Comparison of ENCODE assay signal across 2 cellular contexts in genomic region chr13:111126509-111126908, GRCh38.
TF ChIP-seq lines count a peak whose summit lies in the region.

No MANE protein-coding gene starts in this region.

TF ChIP-seq in HepG2, 621 proteins besides CTCF, POLR2A, EP300 and RAD21:
- TF ChIP-seq MAFF (IDR thresholded peaks at IDR 0.05; ENCODE audit: low read depth, low read length) = peak; percentile 80
- TF ChIP-seq MTA1 (CRISPR knock-in tag; IDR thresholded peaks at IDR 0.05; ENCODE audit: borderline replicate concordance) = no peak
- peak; percentile 69 to 83 for TF ChIP-seq MAFK (conservative IDR thresholded peaks at IDR 0.05 in 1 of 2, IDR thresholded peaks at IDR 0.05 in 1 of 2; ENCODE audit: low read length in 2 of 2)
- TF ChIP-seq RFX3 (CRISPR knock-in tag; IDR thresholded peaks at IDR 0.05) = no peak
- no peak for TF ChIP-seq ZNF274 (CRISPR knock-in tag; IDR thresholded peaks at IDR 0.05)

TF ChIP-seq in IMR-90, 13 proteins besides CTCF, POLR2A, EP300 and RAD21:
- TF ChIP-seq RFX5 (IDR thresholded peaks at IDR 0.05; ENCODE audit: low read depth, low read length) (no peak), MAFK (IDR thresholded peaks at IDR 0.05; ENCODE audit: low read depth, low read length) (peak; percentile 80), CEBPB (IDR thresholded peaks at IDR 0.05; ENCODE audit: low read depth, low read length) (no peak), ELK1 (IDR thresholded peaks at IDR 0.05; ENCODE audit: borderline replicate concordance, low read depth, low read length) (no peak), FOS (IDR thresholded peaks at IDR 0.05; ENCODE audit: low read depth, low read length) (no peak), CHD1 (IDR thresholded peaks at IDR 0.05; ENCODE audit: low read depth, low read length) (no peak)
